Comparison of ENCODE assay signal across 20 cellular contexts in genomic region chr17:7878234-7878633, GRCh38. TPM values are rescaled to one million over a fixed set of nuclear protein-coding genes. Genes with fewer than 3 reads are reported as not detected.
"Had no signal": no experiment of that assay in that cellular context is flagged by ENCODE, and none has a peak within 500 bp of the region (broad histone marks: within the 10 kb centered on the region; RNA-seq: fewer than 3 reads in every experiment).

No MANE protein-coding gene starts in this region.

- H3K27ac ChIP-seq: dorsolateral prefrontal cortex, left lung, neural progenitor cell, parathyroid adenoma, prostate gland, skin epidermis, spleen, thyroid gland had no signal

- H3K4me3 ChIP-seq: dorsolateral prefrontal cortex, left lung, neural progenitor cell, prostate gland, skin epidermis, spleen, thyroid gland had no signal

- H3K27me3 Mint-ChIP-seq: naive thymus-derived CD4-positive, alpha-beta T cell; stimulated activated naive CD8-positive, alpha-beta T cell treated with anti-CD3 and anti-CD28 coated beads, Interleukin-15, amount 100 ng/mL, for 72 hours had no signal

- H3K9me3 Mint-ChIP-seq: naive thymus-derived CD4-positive, alpha-beta T cell; nephron; neural progenitor cell; stimulated activated naive CD8-positive, alpha-beta T cell treated with anti-CD3 and anti-CD28 coated beads, Interleukin-15, amount 100 ng/mL, for 72 hours had no signal

- H3K79me2 ChIP-seq: parathyroid adenoma had no signal

- H2AFZ ChIP-seq: neural progenitor cell, parathyroid adenoma had no signal

- DNase-seq: caudate nucleus; cerebellar nuclear complex; dorsolateral prefrontal cortex; effector CD8-positive, alpha-beta T cell; erythroblast; left cardiac atrium; left lung; mesendoderm; midbrain; naive thymus-derived CD4-positive, alpha-beta T cell; right cardiac atrium; spleen; stimulated activated naive CD4-positive, alpha-beta T cell; stimulated activated naive CD8-positive, alpha-beta T cell treated with anti-CD3 and anti-CD28 coated beads, Interleukin-15, amount 100 ng/mL, for 72 hours; thyroid gland had no signal

- H3K9me3 ChIP-seq: left lung, prostate gland, spleen, thyroid gland had no signal

- H3K9ac ChIP-seq: neural progenitor cell, parathyroid adenoma had no signal

- ATAC-seq: left cardiac atrium; left lung; naive thymus-derived CD4-positive, alpha-beta T cell; right cardiac atrium; stimulated activated naive CD8-positive, alpha-beta T cell treated with anti-CD3 and anti-CD28 coated beads, Interleukin-15, amount 100 ng/mL, for 72 hours had no signal

- H3K4me3 Mint-ChIP-seq: naive thymus-derived CD4-positive, alpha-beta T cell; nephron; neural progenitor cell; stimulated activated naive CD8-positive, alpha-beta T cell treated with anti-CD3 and anti-CD28 coated beads, Interleukin-15, amount 100 ng/mL, for 72 hours had no signal

- H3K27me3 ChIP-seq: dorsolateral prefrontal cortex, left lung, neural progenitor cell, spleen, thyroid gland had no signal

- H3K4me1 Mint-ChIP-seq: nephron; neural progenitor cell; stimulated activated naive CD8-positive, alpha-beta T cell treated with anti-CD3 and anti-CD28 coated beads, Interleukin-15, amount 100 ng/mL, for 72 hours had no signal

- H3K36me3 ChIP-seq: neural progenitor cell, prostate gland, thyroid gland had no signal

- H3K4me2 ChIP-seq: neural progenitor cell had no signal

- H3K27ac Mint-ChIP-seq: naive thymus-derived CD4-positive, alpha-beta T cell; nephron; neural progenitor cell; stimulated activated naive CD8-positive, alpha-beta T cell treated with anti-CD3 and anti-CD28 coated beads, Interleukin-15, amount 100 ng/mL, for 72 hours had no signal

RNA-seq across cellular contexts. Expression of gene TMEM88, which starts 23.4 kb away (rescaled TPM):
- polyA plus RNA-seq: naive thymus-derived CD4-positive, alpha-beta T cell had no signal
